12 cellular contexts compared by ENCODE assay signal in the genomic region with DNA sequence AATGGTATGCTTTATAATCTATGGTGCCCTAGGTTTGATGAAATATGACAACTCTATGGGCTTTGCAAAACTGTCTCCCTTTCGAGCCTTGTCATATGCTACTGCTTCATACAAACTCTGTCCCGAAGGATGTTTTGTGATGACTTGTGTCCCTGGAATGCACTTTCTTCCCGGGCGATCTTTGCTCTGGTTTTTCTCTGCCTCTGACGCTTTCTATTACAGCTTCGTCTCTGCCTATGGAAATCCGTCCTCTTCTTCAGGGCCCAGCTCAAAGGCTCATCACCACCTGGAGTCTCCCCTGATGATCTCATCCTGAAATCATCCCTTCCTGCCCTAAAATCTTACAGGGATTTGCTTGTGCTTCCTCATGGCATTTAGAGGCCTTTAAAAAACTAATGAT.
A peak's percentile ranks its signal among the peaks of the same experiment; 100 is the strongest.
DNase-seq lines count a peak whose midpoint lies in the region; ATAC-seq and TF ChIP-seq lines count a peak whose summit lies in the region.
"Had no signal": no experiment of that assay in that cellular context is flagged by ENCODE, and none has a peak within 500 bp of the region (broad histone marks: within the 10 kb centered on the region; RNA-seq: fewer than 3 reads in every experiment).

No MANE protein-coding gene starts in this region.

- H3K36me3 Mint-ChIP-seq in neural progenitor cell: no peaks in the 10 kb centered on the region
- H3K36me3 Mint-ChIP-seq: activated CD4-positive, alpha-beta memory T cell treated with anti-CD3 and anti-CD28 coated beads for 36 hours had no signal

- peak overlapping the region; percentile 33; the same call in 1 of the 2 replicates for H3K4me3 ChIP-seq in PC-9
- H3K4me3 ChIP-seq in epithelial cell of proximal tubule (ENCODE audit: low read depth, low read length): no peak overlapping the region
- H3K4me3 ChIP-seq in neural progenitor cell: no peak overlapping the region
- H3K4me3 ChIP-seq: heart right ventricle, SK-N-MC had no signal

- ATAC-seq in GM18867 (IDR thresholded peaks at IDR 0.05; ENCODE audit: unreplicated experiment) (no peak), GM19395 (IDR thresholded peaks at IDR 0.05; ENCODE audit: unreplicated experiment) (no peak)

- intact Hi-C loops in PC-9 (cut with micrococcal nuclease; ENCODE audit: unreplicated experiment): loop anchor here (1.0 kb wide), 1 partner anchor 296 kb away; no protein-coding TSS in a partner anchor

- H3K36me3 ChIP-seq in ES-I3 (ENCODE audit: insufficient read depth, low read length) (no peaks in the 10 kb centered on the region), PC-9 (ENCODE audit: low read depth) (no peaks in the 10 kb centered on the region), neural progenitor cell (no peaks in the 10 kb centered on the region)
- H3K36me3 ChIP-seq: heart right ventricle had no signal

- H3K4me3 Mint-ChIP-seq in neural progenitor cell: no peak overlapping the region
- H3K4me3 Mint-ChIP-seq: activated CD4-positive, alpha-beta memory T cell treated with anti-CD3 and anti-CD28 coated beads for 36 hours; nephron had no signal

- no peak for TF ChIP-seq CTCF in PC-9 (conservative IDR thresholded peaks at IDR 0.05)
- no peak for TF ChIP-seq CTCF in epithelial cell of proximal tubule (conservative IDR thresholded peaks at IDR 0.05; ENCODE audit: low read depth, low read length)
- TF ChIP-seq CTCF in neural progenitor cell (IDR thresholded peaks at IDR 0.05): no peak

- DNase-seq in PC-9 (peak; percentile 73 to 96), epithelial cell of proximal tubule (ENCODE audit: low read depth) (peak; percentile 55), neural progenitor cell (ENCODE audit: low spot score) (peak; percentile 16), GOT3 (lab: John Stamatoyannopoulos, UW) (no peak), germinal center (ENCODE audit: low spot score) (no peak)
- DNase-seq: activated CD4-positive, alpha-beta memory T cell treated with anti-CD3 and anti-CD28 coated beads for 36 hours; heart right ventricle had no signal

- no peaks in the 10 kb centered on the region for H4K20me1 ChIP-seq in PC-9 (ENCODE audit: insufficient read depth)
- H4K20me1 ChIP-seq in neural progenitor cell (ENCODE audit: low read depth): no peaks in the 10 kb centered on the region

- POLR2A ChIA-PET in PC-9 (lab: Charles Lee; ENCODE audit: unreplicated experiment): interaction anchor here (0.5 to 0.7 kb wide), 2 partner anchors 29 to 302 kb away, joined by 3 read pairs; no protein-coding TSS in a partner anchor

- no peaks in the 10 kb centered on the region for H3K27me3 Mint-ChIP-seq in neural progenitor cell (ENCODE audit: insufficient read depth, low read depth)

- H3K9me3 Mint-ChIP-seq in neural progenitor cell: no peaks in the 10 kb centered on the region
- H3K9me3 Mint-ChIP-seq: activated CD4-positive, alpha-beta memory T cell treated with anti-CD3 and anti-CD28 coated beads for 36 hours; nephron had no signal

- no TSS peak for BruUV-seq in PC-9 (replicated peaks; lab: Mats Ljungman, UMichigan)

- peak overlapping the region; percentile 75 for H3K4me2 ChIP-seq in PC-9
- no peak overlapping the region for H3K4me2 ChIP-seq in neural progenitor cell

- H3K27me3 ChIP-seq in PC-9 (ENCODE audit: insufficient read depth, low read depth): no peaks in the 10 kb centered on the region
- H3K27me3 ChIP-seq in neural progenitor cell: no peaks in the 10 kb centered on the region
- H3K27me3 ChIP-seq: heart right ventricle had no signal

- H3F3A ChIP-seq in PC-9 (ENCODE audit: insufficient read depth, low read depth) (peaks cover 38% of the 10 kb centered on the region), neural progenitor cell (ENCODE audit: low read depth) (no peaks in the 10 kb centered on the region)

- peak overlapping the region; percentile 91 for H3K27ac ChIP-seq in PC-9
- no peak overlapping the region for H3K27ac ChIP-seq in neural progenitor cell
- H3K27ac ChIP-seq: heart right ventricle, SK-N-MC had no signal

- H3K4me1 ChIP-seq in ES-I3 (ENCODE audit: insufficient read depth, low read length): peaks cover 22% of the 10 kb centered on the region
- H3K4me1 ChIP-seq in PC-9 (replicated peaks; ENCODE audit: insufficient read depth): peaks cover 41% of the 10 kb centered on the region
- peaks cover 8% of the 10 kb centered on the region for H3K4me1 ChIP-seq in neural progenitor cell
- H3K4me1 ChIP-seq: heart right ventricle had no signal

- peak overlapping the region; percentile 24; the same call in 1 of the 2 replicates for H2AFZ ChIP-seq in PC-9
- no peak overlapping the region for H2AFZ ChIP-seq in neural progenitor cell (replicated peaks)

- CTCF ChIA-PET in PC-9 (lab: Charles Lee): no interaction called here

- H3K9me2 ChIP-seq in PC-9 (ENCODE audit: insufficient read depth): no peaks in the 10 kb centered on the region

- H3K9ac ChIP-seq in ES-I3 (ENCODE audit: low read depth, low read length) (peak overlapping the region; percentile 2; the same call in 1 of the 2 replicates), neural progenitor cell (no peak overlapping the region)

- H3K79me2 ChIP-seq in PC-9 (ENCODE audit: low read depth): no peaks in the 10 kb centered on the region
- H3K79me2 ChIP-seq in neural progenitor cell (ENCODE audit: low read depth): no peaks in the 10 kb centered on the region

- H3K9me3 ChIP-seq in ES-I3 (ENCODE audit: control insufficient read depth, insufficient read depth, low read length) (no peaks in the 10 kb centered on the region), PC-9 (ENCODE audit: insufficient read depth, low read depth) (no peaks in the 10 kb centered on the region), neural progenitor cell (ENCODE audit: low read depth) (no peaks in the 10 kb centered on the region)
- H3K9me3 ChIP-seq: heart right ventricle had no signal

- H3K4me1 Mint-ChIP-seq in neural progenitor cell: peaks cover 17% of the 10 kb centered on the region

- no peak overlapping the region for H3K27ac Mint-ChIP-seq in neural progenitor cell
- H3K27ac Mint-ChIP-seq: activated CD4-positive, alpha-beta memory T cell treated with anti-CD3 and anti-CD28 coated beads for 36 hours; nephron had no signal

Comparison
In these comparisons a context has a peak if more than half of its experiments do, and no peak if none do; other contexts are left out.
1. DNase-seq: peak in PC-9 (2 of 2), epithelial cell of proximal tubule (single experiment) and neural progenitor cell (single experiment); none in GOT3 (single experiment) and germinal center (single experiment).